6 cellular contexts compared by ENCODE assay signal in the genomic region with DNA sequence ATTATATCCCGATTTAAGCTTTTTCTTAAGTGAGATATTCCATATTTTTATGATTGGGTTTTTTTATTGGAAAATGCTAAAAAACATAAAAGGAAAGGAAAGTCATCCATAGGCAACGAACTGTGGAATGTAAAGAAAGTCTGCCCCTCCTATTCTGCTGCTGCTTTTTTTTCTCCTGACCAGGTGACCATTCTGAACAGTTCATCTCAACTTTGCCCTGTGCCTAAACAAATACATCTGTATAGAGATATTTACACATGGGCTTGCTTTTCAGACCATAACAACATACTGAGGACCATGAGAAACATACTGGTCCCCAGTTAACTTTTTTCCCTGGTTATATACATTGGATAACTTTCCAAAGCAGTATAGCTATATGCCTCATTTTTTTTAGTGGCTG.
"Had no signal": no experiment of that assay in that cellular context is flagged by ENCODE, and none has a peak within 500 bp of the region (broad histone marks: within the 10 kb centered on the region; RNA-seq: fewer than 3 reads in every experiment).

No MANE protein-coding gene starts in this region.

- DNase-seq: GDM1, GF-D8 had no signal

- H3K4me3 ChIP-seq: GM12878 had no signal

- FAIRE-seq: GM12878, GM12891, GM12892, GM18507 had no signal

- ATAC-seq: GM12878 had no signal
